17 cellular contexts compared by ENCODE assay signal in the genomic region with DNA sequence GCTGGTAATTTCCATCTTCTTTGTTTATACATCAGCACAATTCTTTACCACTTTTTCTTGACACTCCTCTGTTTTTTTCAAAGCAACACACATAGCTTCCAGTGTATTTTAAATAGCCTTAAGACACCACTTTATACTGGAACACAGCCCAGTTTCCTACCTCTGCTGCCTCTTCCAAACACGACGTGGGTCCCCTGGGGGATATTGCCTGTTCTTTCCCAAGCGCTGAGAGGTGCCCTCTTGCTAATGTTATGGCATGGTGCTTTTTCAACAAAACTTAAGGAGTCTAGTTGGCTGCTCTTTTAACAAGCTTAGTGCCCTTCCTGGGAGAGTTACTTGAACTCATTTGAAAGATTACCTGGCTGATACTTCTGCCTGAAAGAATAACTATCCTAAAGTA.
"Had no signal": no experiment of that assay in that cellular context is flagged by ENCODE, and none has a peak within 500 bp of the region (broad histone marks: within the 10 kb centered on the region; RNA-seq: fewer than 3 reads in every experiment).

No MANE protein-coding gene starts in this region.

- H3K9me3 ChIP-seq: adrenal gland, ovary, sigmoid colon, spleen, upper lobe of left lung had no signal

- H3K4me3 Mint-ChIP-seq: activated B cell treated with CpG ODN at 0.5 μM for 24 hours; activated CD8-positive, alpha-beta T cell treated with anti-CD3 and anti-CD28 coated beads for 36 hours; activated naive CD4-positive, alpha-beta T cell treated with anti-CD3 and anti-CD28 coated beads, Interleukin-2, amount 50 U/mL, for 24 hours; activated T-cell treated with anti-CD3 and anti-CD28 coated beads, Interleukin-2, amount 50 U/mL, for 4 hours; effector memory CD8-positive, alpha-beta T cell; nephron progenitor cell; stimulated activated naive CD8-positive, alpha-beta T cell treated with anti-CD3 and anti-CD28 coated beads, Interleukin-15, amount 100 ng/mL, for 72 hours had no signal

- DNase-seq: activated B cell treated with CpG ODN at 0.5 μM for 24 hours; activated CD4-positive, alpha-beta T cell treated with anti-CD3 and anti-CD28 coated beads for 48 hours; activated CD8-positive, alpha-beta T cell treated with anti-CD3 and anti-CD28 coated beads for 36 hours; activated effector memory CD4-positive, alpha-beta T cell treated with Interleukin-2 at 50 U/mL for 16 hours; activated T-cell treated with anti-CD3 and anti-CD28 coated beads, Interleukin-2, amount 50 U/mL, for 4 hours; adrenal gland; dermis blood vessel endothelial cell; effector memory CD8-positive, alpha-beta T cell; foreskin keratinocyte; head of caudate nucleus; nephron progenitor cell; ovary; sigmoid colon; spleen; stimulated activated naive CD8-positive, alpha-beta T cell treated with anti-CD3 and anti-CD28 coated beads, Interleukin-15, amount 100 ng/mL, for 72 hours; upper lobe of left lung had no signal

- H3K27me3 ChIP-seq: foreskin keratinocyte, ovary, sigmoid colon, spleen, upper lobe of left lung had no signal

- ATAC-seq: activated CD8-positive, alpha-beta T cell treated with anti-CD3 and anti-CD28 coated beads for 36 hours; activated T-cell treated with anti-CD3 and anti-CD28 coated beads, Interleukin-2, amount 50 U/mL, for 4 hours; effector memory CD8-positive, alpha-beta T cell; foreskin keratinocyte; stimulated activated naive CD8-positive, alpha-beta T cell treated with anti-CD3 and anti-CD28 coated beads, Interleukin-15, amount 100 ng/mL, for 72 hours had no signal

- H3K4me1 Mint-ChIP-seq: activated B cell treated with CpG ODN at 0.5 μM for 24 hours; activated naive CD4-positive, alpha-beta T cell treated with anti-CD3 and anti-CD28 coated beads, Interleukin-2, amount 50 U/mL, for 24 hours; stimulated activated naive CD8-positive, alpha-beta T cell treated with anti-CD3 and anti-CD28 coated beads, Interleukin-15, amount 100 ng/mL, for 72 hours had no signal

- H3K27ac Mint-ChIP-seq: activated B cell treated with CpG ODN at 0.5 μM for 24 hours; activated CD8-positive, alpha-beta T cell treated with anti-CD3 and anti-CD28 coated beads for 36 hours; activated naive CD4-positive, alpha-beta T cell treated with anti-CD3 and anti-CD28 coated beads, Interleukin-2, amount 50 U/mL, for 24 hours; effector memory CD8-positive, alpha-beta T cell; nephron progenitor cell; stimulated activated naive CD8-positive, alpha-beta T cell treated with anti-CD3 and anti-CD28 coated beads, Interleukin-15, amount 100 ng/mL, for 72 hours had no signal

- H3K4me3 ChIP-seq: adrenal gland, ovary, sigmoid colon, spleen, upper lobe of left lung had no signal

- H3K36me3 ChIP-seq: adrenal gland, ovary, sigmoid colon, spleen, upper lobe of left lung had no signal

- H3K4me1 ChIP-seq: adrenal gland, foreskin keratinocyte, sigmoid colon, spleen, upper lobe of left lung had no signal

- H3K36me3 Mint-ChIP-seq: activated naive CD4-positive, alpha-beta T cell treated with anti-CD3 and anti-CD28 coated beads, Interleukin-2, amount 50 U/mL, for 24 hours had no signal

- H3K27me3 Mint-ChIP-seq: activated B cell treated with CpG ODN at 0.5 μM for 24 hours had no signal

- H3K27ac ChIP-seq: adrenal gland, foreskin keratinocyte, ovary, sigmoid colon, spleen, upper lobe of left lung had no signal

- H3K9me3 Mint-ChIP-seq: activated B cell treated with CpG ODN at 0.5 μM for 24 hours; activated CD8-positive, alpha-beta T cell treated with anti-CD3 and anti-CD28 coated beads for 36 hours; activated naive CD4-positive, alpha-beta T cell treated with anti-CD3 and anti-CD28 coated beads, Interleukin-2, amount 50 U/mL, for 24 hours; activated T-cell treated with anti-CD3 and anti-CD28 coated beads, Interleukin-2, amount 50 U/mL, for 4 hours; effector memory CD8-positive, alpha-beta T cell; nephron progenitor cell; stimulated activated naive CD8-positive, alpha-beta T cell treated with anti-CD3 and anti-CD28 coated beads, Interleukin-15, amount 100 ng/mL, for 72 hours had no signal
